In genomic region chr1:20322081-20322824, GRCh38 we compare ENCODE assay signal across 10 cellular contexts. TPM values are rescaled to one million over a fixed set of nuclear protein-coding genes. Genes with fewer than 3 reads are reported as not detected.
DNase-seq lines count a peak whose midpoint lies in the region; ATAC-seq and TF ChIP-seq lines count a peak whose summit lies in the region.
"Had no signal": no experiment of that assay in that cellular context is flagged by ENCODE, and none has a peak within 500 bp of the region (broad histone marks: within the 10 kb centered on the region; RNA-seq: fewer than 3 reads in every experiment).

No MANE protein-coding gene starts in this region.

- H3K9ac ChIP-seq in DND-41 (ENCODE audit: low read depth, low read length) (no peak overlapping the region), OCI-LY3 (ENCODE audit: low read length) (peak overlapping the region; percentile 62)

- H3K36me3 ChIP-seq in DND-41 (ENCODE audit: insufficient read depth, low read length) = no peaks in the 10 kb centered on the region
- no peaks in the 10 kb centered on the region for H3K36me3 ChIP-seq in OCI-LY3 (replicated peaks; ENCODE audit: low read depth, low read length)
- no peaks in the 10 kb centered on the region for H3K36me3 ChIP-seq in lower lobe of right lung
- H3K36me3 ChIP-seq: breast epithelium had no signal

- ATAC-seq in DND-41 (ENCODE audit: insufficient read depth, low read depth) (peak; percentile 33; the same call in 2 of the 3 replicates), GM21423 (IDR thresholded peaks at IDR 0.05; ENCODE audit: unreplicated experiment) (peak; percentile 85), lower lobe of right lung (no peak), left lobe of liver (no peak), HG02571 (IDR thresholded peaks at IDR 0.05; ENCODE audit: unreplicated experiment) (no peak)

- H3K4me2 ChIP-seq in DND-41 (ENCODE audit: insufficient read depth, low read length) (peak overlapping the region; percentile 32; the same call in 1 of the 2 replicates), OCI-LY3 (ENCODE audit: low read length) (peak overlapping the region; percentile 77)

- H3K27me3 ChIP-seq in DND-41 (ENCODE audit: insufficient read depth, low read length, poor library complexity) (peaks cover 26% of the 10 kb centered on the region), OCI-LY3 (ENCODE audit: low read depth, low read length) (no peaks in the 10 kb centered on the region), lower lobe of right lung (ENCODE audit: low read depth) (peaks cover 7% of the 10 kb centered on the region)
- H3K27me3 ChIP-seq: breast epithelium had no signal

- peaks cover 6% of the 10 kb centered on the region; the same call in 1 of the 2 replicates for H4K20me1 ChIP-seq in DND-41 (ENCODE audit: insufficient read depth, low read length)
- no peaks in the 10 kb centered on the region for H4K20me1 ChIP-seq in OCI-LY3 (ENCODE audit: insufficient read depth, low read length)

- DNase-seq in DND-41 (no peak), lower lobe of right lung (no peak), left lobe of liver (ENCODE audit: low spot score) (no peak), progenitor cell of endocrine pancreas (ENCODE audit: low spot score, unreplicated experiment) (no peak), HuH-7.5 (ENCODE audit: low spot score) (no peak)

- no peak overlapping the region for H3K27ac Mint-ChIP-seq in progenitor cell of endocrine pancreas

- H3K27ac ChIP-seq in DND-41 (ENCODE audit: low read length) (no peak overlapping the region), OCI-LY3 (ENCODE audit: low read length) (peak overlapping the region; percentile 74), lower lobe of right lung (peak overlapping the region; percentile 33)
- H3K27ac ChIP-seq: breast epithelium, SK-N-MC had no signal

- no peak for TF ChIP-seq CTCF in DND-41 (IDR thresholded peaks at IDR 0.05; ENCODE audit: borderline replicate concordance, extremely low read depth, low read length, poor library complexity, severe bottlenecking)
- TF ChIP-seq CTCF in OCI-LY3 (IDR thresholded peaks at IDR 0.05; ENCODE audit: low read depth, low read length) = no peak
- no peak for TF ChIP-seq CTCF in lower lobe of right lung (IDR thresholded peaks at IDR 0.05)
- no peak for TF ChIP-seq CTCF in progenitor cell of endocrine pancreas (IDR thresholded peaks at IDR 0.05; ENCODE audit: unreplicated experiment)

- no peaks in the 10 kb centered on the region for H3K9me3 Mint-ChIP-seq in progenitor cell of endocrine pancreas (ENCODE audit: low read depth)

- H3K27me3 Mint-ChIP-seq in progenitor cell of endocrine pancreas = peaks cover 64% of the 10 kb centered on the region

- no peaks in the 10 kb centered on the region for H3K79me2 ChIP-seq in DND-41 (ENCODE audit: insufficient read depth, low read length)
- no peaks in the 10 kb centered on the region for H3K79me2 ChIP-seq in OCI-LY3 (ENCODE audit: low read length)

- H3K9me3 ChIP-seq in DND-41 (ENCODE audit: insufficient read depth, low read length, severe bottlenecking) = no peaks in the 10 kb centered on the region
- no peaks in the 10 kb centered on the region for H3K9me3 ChIP-seq in OCI-LY3 (ENCODE audit: insufficient read depth, low read length)
- no peaks in the 10 kb centered on the region for H3K9me3 ChIP-seq in lower lobe of right lung
- H3K9me3 ChIP-seq: breast epithelium had no signal

- peaks cover 5% of the 10 kb centered on the region for H3K4me1 Mint-ChIP-seq in progenitor cell of endocrine pancreas (ENCODE audit: low read depth)

- H2AFZ ChIP-seq in DND-41 (ENCODE audit: low read depth, low read length) (no peak overlapping the region), OCI-LY3 (ENCODE audit: low read depth, low read length) (peak overlapping the region; percentile 76)

- H3K4me1 ChIP-seq in DND-41 (ENCODE audit: insufficient read depth, low read length) (peaks cover 5% of the 10 kb centered on the region; the same call in 1 of the 2 replicates), OCI-LY3 (ENCODE audit: low read length) (peaks cover 39% of the 10 kb centered on the region), lower lobe of right lung (peaks cover 23% of the 10 kb centered on the region)

- H3K4me3 ChIP-seq in DND-41 (ENCODE audit: low read depth in 1 of 2, low read length in 2 of 2) (no peak overlapping the region), OCI-LY3 (ENCODE audit: low read length) (peak overlapping the region; percentile 53), lower lobe of right lung (no peak overlapping the region)
- H3K4me3 ChIP-seq: breast epithelium, SK-N-MC had no signal

- intact Hi-C loops in lower lobe of right lung (cut with DNase I) = no loop called here

- no peak overlapping the region for H3K4me3 Mint-ChIP-seq in progenitor cell of endocrine pancreas (ENCODE audit: low read depth)

- no peaks in the 10 kb centered on the region for H3K36me3 Mint-ChIP-seq in progenitor cell of endocrine pancreas (ENCODE audit: insufficient read depth)

RNA-seq across cellular contexts. Expression of gene VWA5B1, which starts 31.6 kb away (rescaled TPM):
- total RNA-seq in lower lobe of right lung = 0.30 TPM
- total RNA-seq in left lobe of liver = not detected
- 0.19 and 0.24 TPM in 2 replicates for total RNA-seq in progenitor cell of endocrine pancreas

Comparison
In these comparisons a context has a peak if more than half of its experiments do, and no peak if none do; other contexts are left out.
1. ATAC-seq: peak in DND-41 (single experiment) and GM21423 (single experiment); none in lower lobe of right lung (0 of 2), left lobe of liver (single experiment) and HG02571 (single experiment).